ENCODE assay signal across 8 cellular contexts in genomic region chr3:132660745-132661067, GRCh38. TPM values are rescaled to one million over a fixed set of nuclear protein-coding genes. Genes with fewer than 3 reads are reported as not detected.
DNase-seq lines count a peak whose midpoint lies in the region; ATAC-seq and TF ChIP-seq lines count a peak whose summit lies in the region.

No MANE protein-coding gene starts in this region.

- peak overlapping the region; percentile 72 to 87 for H3K4me3 ChIP-seq in HCT116 (replicated peaks in 1 of 2; ENCODE audit: low read depth in 1 of 2, low read length in 2 of 2)
- peak overlapping the region; percentile 76 to 96 (median 86) for H3K4me3 ChIP-seq in esophagus muscularis mucosa

- TF ChIP-seq RAD21 in HCT116 (IDR thresholded peaks at IDR 0.05; ENCODE audit: low read depth): no peak

- POLR2A ChIA-PET in HCT116 (lab: Charles Lee) (interaction anchor here (1.6 kb wide), 1 partner anchor 819 kb away, joined by 3 read pairs; no protein-coding TSS in a partner anchor), HEK293T (lab: Yijun Ruan, JAX) (interaction anchor here (0.7 to 2.4 kb wide), 6 partner anchors 9 to 66 kb away, joined by 3 to 6 read pairs (median 3); no protein-coding TSS in a partner anchor)

- TF ChIP-seq POLR2A in HCT116 (IDR thresholded peaks at IDR 0.05; ENCODE audit: borderline replicate concordance, extremely low read depth, insufficient read depth, insufficient read length) (no peak), esophagus muscularis mucosa (IDR thresholded peaks at IDR 0.05; ENCODE audit: low read depth) (no peak)

- no peaks in the 10 kb centered on the region for H3K9me2 ChIP-seq in HCT116 (ENCODE audit: insufficient read depth)

- CTCF ChIA-PET in HCT116 (lab: Charles Lee): interaction anchor here (2.9 kb wide), 1 partner anchor 18 kb away, joined by 11 read pairs; no protein-coding TSS in a partner anchor
- CTCF ChIA-PET in HEK293T (lab: Yijun Ruan, JAX): interaction anchor here (0.5 kb wide), 1 partner anchor 438 kb away, joined by 3 read pairs; no protein-coding TSS in a partner anchor

- RAD21 ChIA-PET in HCT116 (lab: Charles Lee; ENCODE audit: low non-redundant PET in 1 of 2, low total read pairs in 2 of 2, uncharacterized antibody in 2 of 2, unreplicated experiment in 2 of 2): no interaction called here

- no TSS peak for BruUV-seq in HCT116 (replicated peaks; lab: Mats Ljungman, UMichigan)

- peaks cover 5% of the 10 kb centered on the region for H3K36me3 Mint-ChIP-seq in nephron progenitor cell (ENCODE audit: low read depth)

- peaks cover 38% of the 10 kb centered on the region for H3K4me1 Mint-ChIP-seq in nephron progenitor cell

- no peak for TF ChIP-seq EP300 in esophagus muscularis mucosa (IDR thresholded peaks at IDR 0.05)

- H3K4me2 ChIP-seq in HCT116 (ENCODE audit: low read length): peak overlapping the region; percentile 82

- H3K36me3 ChIP-seq in HCT116 (ENCODE audit: control insufficient read depth in 1 of 2, insufficient read depth in 2 of 2, low read length in 2 of 2): no peaks in the 10 kb centered on the region
- no peaks in the 10 kb centered on the region for H3K36me3 ChIP-seq in esophagus muscularis mucosa

- H3K9me3 ChIP-seq in HCT116 (ENCODE audit: control insufficient read depth in 1 of 2, insufficient read depth in 1 of 2, low read depth in 1 of 2, low read length in 2 of 2) (no peaks in the 10 kb centered on the region), esophagus muscularis mucosa (no peaks in the 10 kb centered on the region)

- intact Hi-C loops in HCT116 (cut with micrococcal nuclease) (no loop called here), esophagus muscularis mucosa (cut with DNase I) (loop anchor here (5.0 kb wide), 1 partner anchor 62 kb away; the partner anchor contains the start of gene NPHP3)

- peak; percentile 44 for DNase-seq in G401 (ENCODE audit: low spot score)
- peak; percentile 4 for DNase-seq in HCT116 (ENCODE audit: low read depth, low spot score)
- DNase-seq in RPMI7951 (ENCODE audit: low read depth): peak; percentile 27
- DNase-seq in esophagus muscularis mucosa (ENCODE audit: extremely low spot score): no peak
- DNase-seq in nephron progenitor cell: no peak
- no peak for DNase-seq in HEK293T (ENCODE audit: extremely low spot score)
- no peak for DNase-seq in effector CD4-positive, alpha-beta T cell

- peaks cover 2% of the 10 kb centered on the region for H3K27me3 Mint-ChIP-seq in nephron progenitor cell (ENCODE audit: low read depth, poor library complexity)

- peak overlapping the region; percentile 95 for H3K4me3 Mint-ChIP-seq in nephron progenitor cell

- in situ Hi-C loops in G401 (cut with HindIII; ENCODE audit: low sequenced_read_pairs): no loop called here

- peaks cover 0 to 16% of the 10 kb centered on the region in 2 experiments; a peak in 2 of 4 replicates for H3K4me1 ChIP-seq in HCT116 (ENCODE audit: control insufficient read depth in 1 of 2, insufficient read depth in 2 of 2, low read length in 2 of 2)
- H3K4me1 ChIP-seq in esophagus muscularis mucosa: peaks cover 47 to 65% (median 49%) of the 10 kb centered on the region in 4 donors

- TF ChIP-seq CTCF in HCT116 (IDR thresholded peaks at IDR 0.05 in 2 of 3, conservative IDR thresholded peaks at IDR 0.05 in 1 of 3; ENCODE audit: borderline replicate concordance in 1 of 3, insufficient read depth in 1 of 3, low read depth in 2 of 3, low read length in 2 of 3) (no peak), esophagus muscularis mucosa (IDR thresholded peaks at IDR 0.05) (no peak), nephron progenitor cell (IDR thresholded peaks at IDR 0.05) (no peak)

- H3K27me3 ChIP-seq in HCT116 (ENCODE audit: insufficient read depth, low read length): no peaks in the 10 kb centered on the region
- no peaks in the 10 kb centered on the region for H3K27me3 ChIP-seq in esophagus muscularis mucosa

- peak overlapping the region; percentile 89 for H3K27ac ChIP-seq in HCT116 (ENCODE audit: low read depth, low read length)
- peak overlapping the region; percentile 90 to 96 (median 92) for H3K27ac ChIP-seq in esophagus muscularis mucosa (replicated peaks in 1 of 4)

- WGBS in esophagus muscularis mucosa: under 1% methylated on average over 10 of the region's 11 CpGs

- H4K20me1 ChIP-seq in HCT116 (ENCODE audit: insufficient read depth): no peaks in the 10 kb centered on the region

- H3K9ac ChIP-seq in HCT116 (ENCODE audit: low read length): peak overlapping the region; percentile 92

- H3K27ac Mint-ChIP-seq in nephron progenitor cell: peak overlapping the region; percentile 74

- ATAC-seq in HCT116: no peak; the same call in 1 of the 2 replicates
- ATAC-seq in GM21360 (IDR thresholded peaks at IDR 0.05; ENCODE audit: unreplicated experiment): no peak

- H3K9me3 Mint-ChIP-seq in nephron progenitor cell: no peaks in the 10 kb centered on the region

- H2AFZ ChIP-seq in HCT116 (ENCODE audit: low read depth, low read length, poor library complexity, severe bottlenecking): peak overlapping the region; percentile 83

- H3K79me2 ChIP-seq in HCT116 (ENCODE audit: insufficient read depth, low read length): peaks cover 64% of the 10 kb centered on the region

TF ChIP-seq in HCT116, 20 proteins besides CTCF, POLR2A, EP300 and RAD21:
- TF ChIP-seq MAX (IDR thresholded peaks at IDR 0.05) (no peak), YY1 (IDR thresholded peaks at IDR 0.05; ENCODE audit: extremely low read depth, insufficient replicate concordance, low read depth, low read length) (no peak)

TF ChIP-seq in HEK293T, 16 proteins besides CTCF, POLR2A, EP300 and RAD21:
- TF ChIP-seq PKNOX1 (IDR thresholded peaks at IDR 0.05) (no peak), L3MBTL2 (conservative IDR thresholded peaks at IDR 0.05) (no peak), SP1 (IDR thresholded peaks at IDR 0.05) (no peak), ARNT (IDR thresholded peaks at IDR 0.05) (no peak), BHLHE40 (IDR thresholded peaks at IDR 0.05; ENCODE audit: borderline replicate concordance) (no peak), FOXA1 (IDR thresholded peaks at IDR 0.05) (no peak), HDGF (IDR thresholded peaks at IDR 0.05; ENCODE audit: borderline replicate concordance) (no peak), ELF4 (IDR thresholded peaks at IDR 0.05) (no peak), FOXM1 (IDR thresholded peaks at IDR 0.05; ENCODE audit: borderline replicate concordance) (no peak), FOXK2 (IDR thresholded peaks at IDR 0.05) (no peak), SUZ12 (IDR thresholded peaks at IDR 0.05) (no peak), ZNF384 (IDR thresholded peaks at IDR 0.05) (no peak), LEF1 (IDR thresholded peaks at IDR 0.05; ENCODE audit: borderline replicate concordance) (no peak), CTBP1 (IDR thresholded peaks at IDR 0.05; ENCODE audit: borderline replicate concordance) (no peak)
TF ChIP-seq in HEK293T: peak in this region for 0.

RNA-seq across cellular contexts. Expression of gene UBA5, which starts 0.6 kb away (rescaled TPM):
- total RNA-seq in G401 (2014; rRNA removed; shearing (Covaris generic)): 22.1 and 27.7 TPM in 2 replicates
- total RNA-seq in HCT116 (2021; ENCODE audit: unreplicated experiment) (43.7 TPM), esophagus muscularis mucosa (10 to 100 TPM; 23.7 to 42.2 (median 31.7) TPM)
- 26.4 and 26.5 TPM in 2 replicates for polyA plus RNA-seq in HCT116 (2012)
- total RNA-seq in RPMI7951 (2014; rRNA removed; shearing (Covaris generic)): 40.6 and 46.3 TPM in 2 replicates

RNA-seq across cellular contexts. Expression of gene ACAD11, which starts 1.1 kb away (rescaled TPM):
- 16.8 and 40.4 TPM in 2 replicates for total RNA-seq in G401 (2014; rRNA removed; shearing (Covaris generic))
- 12.6 TPM for total RNA-seq in HCT116 (2021; ENCODE audit: unreplicated experiment)
- 11.2 and 11.6 TPM in 2 replicates for polyA plus RNA-seq in HCT116 (2012)
- total RNA-seq in RPMI7951 (2014; rRNA removed; shearing (Covaris generic)): 17.8 and 18.4 TPM in 2 replicates
- total RNA-seq in esophagus muscularis mucosa: 10 to 100 TPM; 14.1 to 26.6 (median 17.2) TPM

Comparison
In these comparisons a context has a peak if more than half of its experiments do, and no peak if none do; other contexts are left out.
1. DNase-seq: peak in G401 (single experiment), HCT116 (single experiment) and RPMI7951 (single experiment); none in esophagus muscularis mucosa (single experiment), nephron progenitor cell (single experiment), HEK293T (single experiment) and effector CD4-positive, alpha-beta T cell (single experiment).